In genomic region chr7:74178632-74179031, GRCh38 we compare ENCODE assay signal across 1 cellular context.
TF ChIP-seq lines count a peak whose summit lies in the region.

No MANE protein-coding gene starts in this region.

TF ChIP-seq in K562, 482 proteins besides CTCF, POLR2A, EP300 and RAD21:
- peak; percentile 71; the same call in 1 of the 2 replicates for TF ChIP-seq JUND (IDR thresholded peaks at IDR 0.05; ENCODE audit: borderline replicate concordance, low read depth, low read length)
- TF ChIP-seq JUND (tag; IDR thresholded peaks at IDR 0.05; ENCODE audit: borderline replicate concordance, low read depth, low read length): peak; percentile 47; the same call in 1 of the 3 replicates
- TF ChIP-seq IRF9 (tag; IDR thresholded peaks at IDR 0.05): peak; percentile 82
- TF ChIP-seq ZNF778 (CRISPR knock-in tag; IDR thresholded peaks at IDR 0.05): no peak
- TF ChIP-seq ATF7 (IDR thresholded peaks at IDR 0.05): peak; percentile 82
- no peak for TF ChIP-seq PBX2 (CRISPR knock-in tag; IDR thresholded peaks at IDR 0.05; ENCODE audit: low read depth)
- TF ChIP-seq PBX2 (tag; conservative IDR thresholded peaks at IDR 0.05; ENCODE audit: low read depth): peak; percentile 78
- no peak for TF ChIP-seq TOE1 (IDR thresholded peaks at IDR 0.05; ENCODE audit: borderline replicate concordance)
- no peak for TF ChIP-seq TOE1 (CRISPR knock-in tag; IDR thresholded peaks at IDR 0.05; ENCODE audit: borderline replicate concordance, low read depth)
- TF ChIP-seq CEBPB (tag; IDR thresholded peaks at IDR 0.05): peak; percentile 91
- peak; percentile 90 for TF ChIP-seq ZSCAN32 (CRISPR knock-in tag; IDR thresholded peaks at IDR 0.05)
- TF ChIP-seq SREBF2 (CRISPR knock-in tag; IDR thresholded peaks at IDR 0.05): no peak
- 0 out of 2 replicates have a peak, but pooled peaks have one; percentile 33 for TF ChIP-seq CREM (IDR thresholded peaks at IDR 0.05; ENCODE audit: low read depth)
- peak; percentile 89 for TF ChIP-seq CEBPG (CRISPR knock-in tag; IDR thresholded peaks at IDR 0.05)
- peak; percentile 95 to 97 for TF ChIP-seq CEBPG (tag; conservative IDR thresholded peaks at IDR 0.05 in 1 of 2, IDR thresholded peaks at IDR 0.05 in 1 of 2)
- TF ChIP-seq HIVEP1 (CRISPR knock-in tag; IDR thresholded peaks at IDR 0.05): 0 out of 2 replicates have a peak, but pooled peaks have one; percentile 28
- TF ChIP-seq GTF3C2 (IDR thresholded peaks at IDR 0.05; ENCODE audit: borderline replicate concordance, extremely low read depth, insufficient read length): no peak
- TF ChIP-seq TEAD1 (CRISPR knock-in tag; IDR thresholded peaks at IDR 0.05): no peak
- TF ChIP-seq MYC (IDR thresholded peaks at IDR 0.05; ENCODE audit: low read depth, low read length): peak; percentile 67
- no peak for TF ChIP-seq MYC (CRISPR knock-in tag; IDR thresholded peaks at IDR 0.05; ENCODE audit: borderline replicate concordance, low read depth)
- TF ChIP-seq TRIM24 (IDR thresholded peaks at IDR 0.05): peak in 1 of 2 experiments; percentile 53; a peak in 1 of 4 replicates
- no peak for TF ChIP-seq ATF1 (CRISPR knock-in tag; IDR thresholded peaks at IDR 0.05)
- 0 out of 2 replicates have a peak, but pooled peaks have one; percentile 18 for TF ChIP-seq ATF1 (tag; IDR thresholded peaks at IDR 0.05)
- peak; percentile 72 for TF ChIP-seq EP400 (IDR thresholded peaks at IDR 0.05)
- 0 out of 2 replicates have a peak, but pooled peaks have one; percentile 31 for TF ChIP-seq L3MBTL2 (IDR thresholded peaks at IDR 0.05)
- TF ChIP-seq ZNF347 (CRISPR knock-in tag; IDR thresholded peaks at IDR 0.05; ENCODE audit: low read depth): no peak
- TF ChIP-seq ZNF197 (CRISPR knock-in tag; IDR thresholded peaks at IDR 0.05; ENCODE audit: low read depth): 0 out of 2 replicates have a peak, but pooled peaks have one; percentile 23
- TF ChIP-seq ATF3 (IDR thresholded peaks at IDR 0.05): peak; percentile 97
- TF ChIP-seq ATF3 (CRISPR knock-in tag; conservative IDR thresholded peaks at IDR 0.05): no peak
- TF ChIP-seq ZNF134 (CRISPR knock-in tag; conservative IDR thresholded peaks at IDR 0.05): peak; percentile 78
- no peak for TF ChIP-seq PHTF2 (CRISPR knock-in tag; IDR thresholded peaks at IDR 0.05)
- peak; percentile 88 for TF ChIP-seq MEIS2 (IDR thresholded peaks at IDR 0.05; ENCODE audit: partially characterized antibody)
- TF ChIP-seq CXXC5 (CRISPR knock-in tag; IDR thresholded peaks at IDR 0.05): peak; percentile 64; the same call in 1 of the 2 replicates
- TF ChIP-seq POLR2AphosphoS5 (IDR thresholded peaks at IDR 0.05; ENCODE audit: control insufficient read depth, insufficient read depth, low read depth, low read length): 0 out of 2 replicates have a peak, but pooled peaks have one; percentile 13
- peak; percentile 28; the same call in 1 of the 2 replicates for TF ChIP-seq POLR2H (tag; IDR thresholded peaks at IDR 0.05; ENCODE audit: low read depth)
- 0 out of 2 replicates have a peak, but pooled peaks have one; percentile 23 for TF ChIP-seq CBFB (CRISPR knock-in tag; IDR thresholded peaks at IDR 0.05)
- peak; percentile 64 for TF ChIP-seq SMAD4 (CRISPR knock-in tag; conservative IDR thresholded peaks at IDR 0.05)
- peak; percentile 96 for TF ChIP-seq ATF4 (CRISPR knock-in tag; IDR thresholded peaks at IDR 0.05)
- TF ChIP-seq PKNOX1 (IDR thresholded peaks at IDR 0.05): peak; percentile 67
